In the genomic region with DNA sequence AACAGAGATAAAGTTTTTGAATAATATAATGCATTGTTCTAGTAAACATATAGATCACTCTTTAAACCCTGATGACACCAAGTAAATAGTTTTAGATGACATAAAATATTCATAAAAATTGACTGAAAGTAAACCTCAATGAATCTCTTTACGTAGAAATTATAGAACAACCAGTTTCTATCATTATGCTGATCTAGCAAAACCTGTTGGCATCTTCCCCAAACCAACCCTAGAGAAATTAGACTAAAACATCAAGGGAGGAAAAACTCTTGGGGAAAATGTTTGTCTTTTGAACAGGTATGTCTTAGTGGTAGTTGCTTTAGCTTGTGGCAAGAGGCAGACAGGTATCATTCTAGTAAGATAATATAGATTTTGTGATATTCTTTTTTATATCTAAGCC, we compare ENCODE assay signal across 8 cellular contexts.
"Had no signal": no experiment of that assay in that cellular context is flagged by ENCODE, and none has a peak within 500 bp of the region (broad histone marks: within the 10 kb centered on the region; RNA-seq: fewer than 3 reads in every experiment).

No MANE protein-coding gene starts in this region.

- H3K27ac ChIP-seq: KMS-11 had no signal

- H3K9me3 ChIP-seq: HAP-1 had no signal

- H3K27ac Mint-ChIP-seq: GM23338, HFFc6 had no signal

- H3K36me3 ChIP-seq: HAP-1 had no signal

- H3K9ac ChIP-seq: KMS-11 had no signal

- DNase-seq: H7, HFFc6, KBM-7 had no signal

- H3K4me3 Mint-ChIP-seq: GM23338, HFFc6 had no signal

- H2AFZ ChIP-seq: GM23338 had no signal

- FAIRE-seq: HTR-8/SVneo had no signal

- ATAC-seq: GM23338, HCT116 had no signal

- H3K4me2 ChIP-seq: GM23338, KMS-11 had no signal

- H3K4me3 ChIP-seq: GM23338, HAP-1 had no signal
